ENCODE assay signal across 8 cellular contexts in genomic region chr2:108988796-108989713, GRCh38. TPM values are rescaled to one million over a fixed set of nuclear protein-coding genes. Genes with fewer than 3 reads are reported as not detected.
DNase-seq lines count a peak whose midpoint lies in the region; ATAC-seq and TF ChIP-seq lines count a peak whose summit lies in the region.

Gene EDAR (minus strand): TSS chr2:108989220. CDS start chr2:108931014, 58,206 bp downstream.

- ATAC-seq in left lobe of liver = peak; percentile 76
- ATAC-seq in GM18505 (IDR thresholded peaks at IDR 0.05; ENCODE audit: unreplicated experiment) = no peak

- no peaks in the 10 kb centered on the region for H3K27me3 ChIP-seq in mammary epithelial cell (ENCODE audit: insufficient read depth, low read length)

- peak within 1 kb of the TSS in 1 of 4 donors; percentile 67 for H3K4me3 Mint-ChIP-seq in IgD-negative memory B cell
- H3K4me3 Mint-ChIP-seq in T-helper 2 cell treated with Interferon-gamma antibody and Interleukin-4, amounts not matched to agents 5 μg/mL and 100 μg/mL, for 36 hours = peak within 1 kb of the TSS; percentile 54

- H3K27ac Mint-ChIP-seq in IgD-negative memory B cell = peak within 1 kb of the TSS in 2 of 3 donors; percentile 65 to 83
- H3K27ac Mint-ChIP-seq in T-helper 2 cell treated with Interferon-gamma antibody and Interleukin-4, amounts not matched to agents 5 μg/mL and 100 μg/mL, for 36 hours = no peak within 1 kb of the TSS

- intact Hi-C loops in mammary epithelial cell (cut with micrococcal nuclease) = loop anchor here (1.0 to 10.0 kb wide), 6 partner anchors 44 to 526 kb away; partner anchors contain the start of gene SH3RF3

- dilution Hi-C loops in mammary epithelial cell (cut with HindIII; ENCODE audit: low sequenced_read_pairs) = loop anchor here (5.0 kb wide), 1 partner anchor 53 kb away; no protein-coding TSS in a partner anchor

- H2AFZ ChIP-seq in mammary epithelial cell (ENCODE audit: low read depth, low read length) = peak within 1 kb of the TSS; percentile 67

- H3K4me2 ChIP-seq in mammary epithelial cell (ENCODE audit: insufficient read depth, low read depth, low read length) = peak within 1 kb of the TSS; percentile 86

- CTCF ChIA-PET in mammary epithelial cell (lab: Charles Lee; ENCODE audit: low non-redundant PET) = interaction anchor here (0.5 to 0.7 kb wide), 2 partner anchors 110 to 521 kb away, joined by 3 to 4 read pairs; no protein-coding TSS in a partner anchor

- peaks cover 17% of the 10 kb centered on the region for H3K4me1 ChIP-seq in mammary epithelial cell (ENCODE audit: insufficient read depth, low read length)

- H3K9me3 Mint-ChIP-seq in IgD-negative memory B cell = no peaks in the 10 kb centered on the region
- H3K9me3 Mint-ChIP-seq in T-helper 2 cell treated with Interferon-gamma antibody and Interleukin-4, amounts not matched to agents 5 μg/mL and 100 μg/mL, for 36 hours = no peaks in the 10 kb centered on the region

- H3K27me3 Mint-ChIP-seq in IgD-negative memory B cell = peaks cover 5% of the 10 kb centered on the region
- peaks cover 23% of the 10 kb centered on the region for H3K27me3 Mint-ChIP-seq in T-helper 2 cell treated with Interferon-gamma antibody and Interleukin-4, amounts not matched to agents 5 μg/mL and 100 μg/mL, for 36 hours (ENCODE audit: low read depth)

- no peak for TF ChIP-seq POLR2A in GM18505 (IDR thresholded peaks at IDR 0.05; ENCODE audit: borderline replicate concordance, extremely low read depth, insufficient read depth, insufficient read length)

- H3K9me3 ChIP-seq in mammary epithelial cell (replicated peaks; ENCODE audit: insufficient read depth, low read length) = no peaks in the 10 kb centered on the region

- BruUV-seq in mammary epithelial cell (replicated peaks; lab: Mats Ljungman, UMichigan) = no TSS peak

- TF ChIP-seq CTCF in mammary epithelial cell (conservative IDR thresholded peaks at IDR 0.05 in 1 of 2, IDR thresholded peaks at IDR 0.05 in 1 of 2; ENCODE audit: extremely low read depth in 1 of 2, insufficient read depth in 1 of 2, low read depth in 1 of 2, low read length in 2 of 2) = peak; percentile 89 to 96

- WGBS in mammary epithelial cell (ENCODE audit: low coverage, missing lambda C conversion rate) = 1% methylated on average over 20 of the region's 20 CpGs

- H3K4me1 Mint-ChIP-seq in IgD-negative memory B cell = no peaks in the 10 kb centered on the region
- peaks cover 14% of the 10 kb centered on the region for H3K4me1 Mint-ChIP-seq in T-helper 2 cell treated with Interferon-gamma antibody and Interleukin-4, amounts not matched to agents 5 μg/mL and 100 μg/mL, for 36 hours (ENCODE audit: low read depth)

- no peaks in the 10 kb centered on the region for H3K36me3 ChIP-seq in mammary epithelial cell (ENCODE audit: insufficient read depth, low read length)

- in situ Hi-C loops in mammary epithelial cell (cut with MboI; ENCODE audit: low sequenced_read_pairs in 2 of 2) = loop anchor here in 1 of 2 donors (5.0 to 10.0 kb wide), 2 partner anchors 62 to 134 kb away; no protein-coding TSS in a partner anchor

- H3K27ac ChIP-seq in mammary epithelial cell (ENCODE audit: insufficient read depth, low read depth, low read length) = no peak within 1 kb of the TSS

- DNase-seq in COR-L47 (lab: John Stamatoyannopoulos, UW) (peak; percentile 73), mammary epithelial cell (peak; percentile 70), left lobe of liver (ENCODE audit: low spot score) (peak; percentile 72), NOMO-1 (lab: John Stamatoyannopoulos, UW; ENCODE audit: unreplicated experiment in 2 of 2) (no peak)
- peak; percentile 5 for DNase-seq in T-helper 2 cell treated with Interferon-gamma antibody and Interleukin-4, amounts not matched to agents 5 μg/mL and 100 μg/mL, for 36 hours (ENCODE audit: low spot score)
- DNase-seq in stimulated activated naive CD4-positive, alpha-beta T cell treated with Interleukin-2 at 50 U/mL for 16 hours (lab: John Stamatoyannopoulos, UW) = peak; percentile 10

- no peaks in the 10 kb centered on the region for H4K20me1 ChIP-seq in mammary epithelial cell (ENCODE audit: insufficient read depth, low read length)

- no peaks in the 10 kb centered on the region for H3K36me3 Mint-ChIP-seq in IgD-negative memory B cell
- no peaks in the 10 kb centered on the region for H3K36me3 Mint-ChIP-seq in T-helper 2 cell treated with Interferon-gamma antibody and Interleukin-4, amounts not matched to agents 5 μg/mL and 100 μg/mL, for 36 hours (ENCODE audit: low read depth)

- H3K9ac ChIP-seq in mammary epithelial cell (ENCODE audit: insufficient read depth, low read length) = no peak within 1 kb of the TSS

- peak within 1 kb of the TSS; percentile 35 to 43 (median 39) for H3K4me3 ChIP-seq in mammary epithelial cell (replicated peaks in 1 of 3; ENCODE audit: insufficient read depth in 1 of 3, low read depth in 2 of 3, low read length in 3 of 3)

- no peaks in the 10 kb centered on the region for H3K79me2 ChIP-seq in mammary epithelial cell (ENCODE audit: insufficient read depth, low read length)

RNA-seq across cellular contexts. Expression of gene EDAR, which starts in this region (rescaled TPM):
- polyA plus RNA-seq in IgD-negative memory B cell (0.26 TPM), mammary epithelial cell (0.11 TPM)
- total RNA-seq in mammary epithelial cell (1 to 10 TPM in 1 of 2 donors, under 1 TPM in 1; 0.38 to 2.2 TPM), left lobe of liver (1.8 TPM)
- polyA minus RNA-seq in mammary epithelial cell = not detected

Comparison
In these comparisons a context has a peak if more than half of its experiments do, and no peak if none do; other contexts are left out.
1. DNase-seq: peak in COR-L47 (single experiment), T-helper 2 cell treated with Interferon-gamma antibody and Interleukin-4, amounts not matched to agents 5 μg/mL and 100 μg/mL, for 36 hours (single experiment), mammary epithelial cell (single experiment), left lobe of liver (single experiment) and stimulated activated naive CD4-positive, alpha-beta T cell treated with Interleukin-2 at 50 U/mL for 16 hours (single experiment); none in NOMO-1 (0 of 2).